ENCODE assay signal across 8 cellular contexts in genomic region chr2:68943581-68944568, GRCh38. TPM values are rescaled to one million over a fixed set of nuclear protein-coding genes. Genes with fewer than 3 reads are reported as not detected.
DNase-seq lines count a peak whose midpoint lies in the region; ATAC-seq lines count a peak whose summit lies in the region.

No MANE protein-coding gene starts in this region.

- H3K4me3 Mint-ChIP-seq in activated CD4-positive, alpha-beta T cell treated with anti-CD3 and anti-CD28 coated beads for 36 hours: no peak overlapping the region

- no peaks in the 10 kb centered on the region for H3K36me3 Mint-ChIP-seq in activated CD4-positive, alpha-beta T cell treated with anti-CD3 and anti-CD28 coated beads for 36 hours (ENCODE audit: low read depth)

- CTCF ChIA-PET in activated CD4-positive, alpha-beta T cell treated with anti-CD3 and anti-CD28 coated beads for 36 hours (lab: Charles Lee): interaction anchor here (0.6 to 4.1 kb wide), 40 partner anchors 8 to 482 kb away, joined by 3 to 32 read pairs (median 4); partner anchors contain the start of gene GKN2

- DNase-seq in DMS 273 (lab: John Stamatoyannopoulos, UW; ENCODE audit: unreplicated experiment) (peak; percentile 88), NCI-H510A treated with DMSO at 0.1 percent for 48 hours (lab: John Stamatoyannopoulos, UW) (peak; percentile 84), dedifferentiated amniotic fluid mesenchymal stem cell (ENCODE audit: extremely low spot score) (peak; percentile 74), left kidney (ENCODE audit: low read depth, low spot score) (peak; percentile 94)
- DNase-seq in activated CD4-positive, alpha-beta T cell treated with anti-CD3 and anti-CD28 coated beads for 36 hours: peak; percentile 64
- DNase-seq in stimulated activated CD4-positive, alpha-beta T cell treated with anti-CD3 and anti-CD28 coated beads, Interleukin-4, amount 100 ng/mL, for 48 hours (ENCODE audit: low read depth in 2 of 2): peak; percentile 29 to 45

- intact Hi-C loops in activated CD4-positive, alpha-beta T cell treated with anti-CD3 and anti-CD28 coated beads for 36 hours (cut with DNase I, micrococcal nuclease): loop anchor here (1.0 to 5.0 kb wide), 3 partner anchors 68 to 363 kb away; partner anchors contain the start of gene ANTXR1 (in 2 of the 2)

- POLR2A ChIA-PET in activated CD4-positive, alpha-beta T cell treated with anti-CD3 and anti-CD28 coated beads for 36 hours (lab: Charles Lee): no interaction called here

- H3K4me1 Mint-ChIP-seq in activated CD4-positive, alpha-beta T cell treated with anti-CD3 and anti-CD28 coated beads for 36 hours: peaks cover 6% of the 10 kb centered on the region

- no peak overlapping the region for H3K27ac Mint-ChIP-seq in activated CD4-positive, alpha-beta T cell treated with anti-CD3 and anti-CD28 coated beads for 36 hours

- peaks cover 23% of the 10 kb centered on the region for H3K27me3 Mint-ChIP-seq in activated CD4-positive, alpha-beta T cell treated with anti-CD3 and anti-CD28 coated beads for 36 hours

- ATAC-seq in HG02981 (IDR thresholded peaks at IDR 0.05; ENCODE audit: unreplicated experiment) (peak; percentile 57), HG03439 (IDR thresholded peaks at IDR 0.05; ENCODE audit: unreplicated experiment) (no peak)
- peak; percentile 71 for ATAC-seq in activated CD4-positive, alpha-beta T cell treated with anti-CD3 and anti-CD28 coated beads for 36 hours

- no peaks in the 10 kb centered on the region for H3K9me3 Mint-ChIP-seq in activated CD4-positive, alpha-beta T cell treated with anti-CD3 and anti-CD28 coated beads for 36 hours (ENCODE audit: low read depth)

RNA-seq across cellular contexts. Expression of gene GKN2, which starts 8.8 kb away (rescaled TPM):
- not detected for total RNA-seq in activated CD4-positive, alpha-beta T cell treated with anti-CD3 and anti-CD28 coated beads for 36 hours

RNA-seq across cellular contexts. Expression of gene GKN1, which starts 30.6 kb away (rescaled TPM):
- not detected for total RNA-seq in activated CD4-positive, alpha-beta T cell treated with anti-CD3 and anti-CD28 coated beads for 36 hours

Comparison
In these comparisons a context has a peak if more than half of its experiments do, and no peak if none do; other contexts are left out.
1. DNase-seq: peak in every context shown above with its lines; median percentile 94 in left kidney; 88 in DMS 273; 84 in NCI-H510A treated with DMSO at 0.1 percent for 48 hours; 74 in dedifferentiated amniotic fluid mesenchymal stem cell; 64 in activated CD4-positive, alpha-beta T cell treated with anti-CD3 and anti-CD28 coated beads for 36 hours; 37 in stimulated activated CD4-positive, alpha-beta T cell treated with anti-CD3 and anti-CD28 coated beads, Interleukin-4, amount 100 ng/mL, for 48 hours.